In the genomic region with DNA sequence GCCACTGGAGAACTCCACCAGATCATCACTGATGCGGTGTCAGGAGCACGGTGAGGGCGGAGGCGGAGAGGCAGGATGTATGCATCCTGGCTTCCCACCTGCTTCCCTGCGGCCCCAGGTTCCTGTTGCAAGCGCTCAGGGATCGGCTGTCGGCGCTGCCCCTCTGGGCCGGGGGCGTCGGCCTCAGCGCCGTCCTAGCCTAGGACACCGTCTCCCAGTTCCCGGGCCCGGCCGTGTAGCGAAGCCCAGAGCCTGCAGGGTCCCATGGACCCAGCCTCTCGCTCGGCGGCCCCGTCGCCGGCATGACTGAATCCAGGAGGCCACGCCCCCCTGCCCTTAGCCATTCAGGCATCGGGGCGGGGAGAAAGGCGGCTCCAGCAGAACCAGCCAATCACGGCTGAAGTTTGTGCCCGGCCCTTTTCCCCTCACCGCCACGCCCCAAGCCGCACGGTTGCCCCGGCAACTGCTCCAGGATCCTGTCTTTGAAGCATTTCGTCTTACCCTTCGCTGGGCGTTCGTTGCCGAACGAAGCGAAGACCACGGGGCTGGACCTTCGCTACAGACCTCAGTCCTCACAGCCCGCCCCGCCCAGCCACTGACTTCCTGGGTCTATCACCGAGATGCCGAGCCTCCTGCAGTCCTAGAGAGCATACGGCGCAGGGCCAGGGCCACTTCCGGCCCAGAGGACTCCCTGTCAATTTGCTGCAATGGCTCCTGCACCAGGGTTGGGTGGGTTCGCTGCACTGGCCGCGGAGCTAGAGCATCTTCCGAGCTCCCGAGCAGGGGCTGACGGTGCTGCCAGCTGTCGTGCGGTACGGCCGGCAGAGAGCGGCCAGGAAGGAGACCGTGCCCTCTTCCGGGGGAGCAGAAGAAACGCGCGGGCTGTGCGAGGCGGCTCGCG, we compare ENCODE assay signal across 8 cellular contexts. TPM values are rescaled to one million over a fixed set of nuclear protein-coding genes. Genes with fewer than 3 reads are reported as not detected.
DNase-seq lines count a peak whose midpoint lies in the region; ATAC-seq and TF ChIP-seq lines count a peak whose summit lies in the region.

No MANE protein-coding gene starts in this region.

- H3K27me3 ChIP-seq in MM.1S (replicated peaks; ENCODE audit: insufficient read depth, low read length) (peaks cover 7% of the 10 kb centered on the region; the same call in 1 of the 2 replicates), foreskin keratinocyte (no peaks in the 10 kb centered on the region), neutrophil (peaks cover 7% of the 10 kb centered on the region)

- H3K79me2 ChIP-seq in MM.1S (ENCODE audit: low read length) = no peaks in the 10 kb centered on the region

- peak overlapping the region; percentile 62; the same call in 1 of the 2 replicates for H3K9ac ChIP-seq in MM.1S (ENCODE audit: low read length)

- peak overlapping the region; percentile 95 for H2AFZ ChIP-seq in MM.1S (ENCODE audit: low read length)

- DNase-seq in GM03348 (ENCODE audit: low spot score) (peak; percentile 98), HCEC 1CT (peak; percentile 93), MM.1S (peak; percentile 94), SHP77 treated with DMSO at 0.1 percent for 48 hours (lab: John Stamatoyannopoulos, UW) (peak; percentile 88), activated gamma-delta T cell treated with Interleukin-2 at 50 U/mL for 16 hours (peak; percentile 97), foreskin keratinocyte (peak; percentile 81 to 90), substantia nigra (lab: John Stamatoyannopoulos, UW) (peak; percentile 48 to 98 (median 91))

- H3K9me2 ChIP-seq in MM.1S (replicated peaks; ENCODE audit: insufficient read depth, low read length) = no peaks in the 10 kb centered on the region

- ATAC-seq in foreskin keratinocyte = peak; percentile 90

- H3K27ac ChIP-seq in MM.1S (ENCODE audit: low read length) = peak overlapping the region; percentile 62
- H3K27ac ChIP-seq in foreskin keratinocyte = no peak overlapping the region
- peak overlapping the region; percentile 88 for H3K27ac ChIP-seq in neutrophil
- peak overlapping the region; percentile 69 for H3K27ac ChIP-seq in substantia nigra (ENCODE audit: low read depth, low read length, poor library complexity, severe bottlenecking)

- no peaks in the 10 kb centered on the region for H3K36me3 ChIP-seq in MM.1S (replicated peaks; ENCODE audit: insufficient read depth, low read length)
- no peaks in the 10 kb centered on the region for H3K36me3 ChIP-seq in neutrophil

- peak overlapping the region; percentile 90 for H3K4me3 ChIP-seq in MM.1S (ENCODE audit: low read length)
- peak overlapping the region; percentile 97 to 98 for H3K4me3 ChIP-seq in neutrophil (ENCODE audit: low read depth in 1 of 2, low read length in 1 of 2)

- H4K20me1 ChIP-seq in MM.1S (ENCODE audit: insufficient read depth, low read length) = no peaks in the 10 kb centered on the region

- H3K4me2 ChIP-seq in MM.1S (ENCODE audit: low read depth, low read length) = peak overlapping the region; percentile 98

- H3F3A ChIP-seq in MM.1S (ENCODE audit: insufficient read depth, low read length) = peaks cover 11% of the 10 kb centered on the region

- H3K9me3 ChIP-seq in MM.1S (replicated peaks; ENCODE audit: insufficient read depth, low read length) (no peaks in the 10 kb centered on the region), neutrophil (no peaks in the 10 kb centered on the region)

- H3K4me1 ChIP-seq in MM.1S (ENCODE audit: low read length) (peaks cover 3% of the 10 kb centered on the region), foreskin keratinocyte (peaks cover 11% of the 10 kb centered on the region), neutrophil (ENCODE audit: control insufficient read depth in 1 of 2, insufficient read depth in 1 of 2, low read depth in 1 of 2, low read length in 1 of 2) (peaks cover 26 to 28% of the 10 kb centered on the region in 2 experiments)

- TF ChIP-seq CTCF in MM.1S (IDR thresholded peaks at IDR 0.05; ENCODE audit: low read length) (peak; percentile 33), foreskin keratinocyte (conservative IDR thresholded peaks at IDR 0.05) (peak; percentile 50), neutrophil (IDR thresholded peaks at IDR 0.05) (peak; percentile 53)

RNA-seq across cellular contexts. Expression of a gene that starts 10.6 kb away (rescaled TPM):
- 4.4 and 5.4 TPM in 2 replicates for total RNA-seq in foreskin keratinocyte
- polyA plus RNA-seq in foreskin keratinocyte = 5.7 and 6.5 TPM in 2 replicates

RNA-seq across cellular contexts. Expression of a gene that starts 11.8 kb away (rescaled TPM):
- 16.7 and 17.2 TPM in 2 replicates for total RNA-seq in foreskin keratinocyte
- polyA plus RNA-seq in foreskin keratinocyte = 17.0 and 19.1 TPM in 2 replicates

RNA-seq across cellular contexts. Expression of a gene that starts 25.1 kb away (rescaled TPM):
- total RNA-seq in foreskin keratinocyte = not detected in 2 replicates
- not detected in 2 replicates for polyA plus RNA-seq in foreskin keratinocyte

RNA-seq across cellular contexts. Expression of a gene that starts 58.8 kb away (rescaled TPM):
- total RNA-seq in foreskin keratinocyte = 13.2 and 28.3 TPM in 2 replicates
- 28.4 and 54.3 TPM in 2 replicates for polyA plus RNA-seq in foreskin keratinocyte
